ENCODE assay signal across 33 cellular contexts in genomic region chr3:148848410-148848809, GRCh38. TPM values are rescaled to one million over a fixed set of nuclear protein-coding genes. Genes with fewer than 3 reads are reported as not detected.
"Had no signal": no experiment of that assay in that cellular context is flagged by ENCODE, and none has a peak within 500 bp of the region (broad histone marks: within the 10 kb centered on the region; RNA-seq: fewer than 3 reads in every experiment).

No MANE protein-coding gene starts in this region.

- H3K27me3 ChIP-seq: body of pancreas, esophagus squamous epithelium, gastroesophageal sphincter had no signal

- ATAC-seq: activated CD4-positive, CD25-positive, alpha-beta regulatory T cell treated with anti-CD3 and anti-CD28 coated beads, Interleukin-2, amount 50 U/mL, for 24 hours; activated CD8-positive, alpha-beta T cell treated with anti-CD3 and anti-CD28 coated beads for 36 hours; activated T-cell treated with anti-CD3 and anti-CD28 coated beads, Interleukin-2, amount 50 U/mL, for 4 hours; activated T-helper 17 cell treated with anti-CD3 and anti-CD28 coated beads, Interleukin-2, amount 50 U/mL, for 72 hours; body of pancreas; gastroesophageal sphincter; heart right ventricle; T-helper 17 cell had no signal

- H3K4me3 ChIP-seq: body of pancreas, esophagus squamous epithelium, gastroesophageal sphincter, heart right ventricle had no signal

- H3K4me1 ChIP-seq: esophagus squamous epithelium, gastroesophageal sphincter, heart right ventricle had no signal

- H3K9me3 ChIP-seq: body of pancreas, esophagus squamous epithelium, gastroesophageal sphincter, heart right ventricle had no signal

- H3K36me3 ChIP-seq: esophagus squamous epithelium, gastroesophageal sphincter, heart right ventricle, WERI-Rb-1 had no signal

- DNase-seq: activated B cell treated with CpG ODN at 0.5 μM for 24 hours; activated CD4-positive, alpha-beta T cell treated with anti-CD3 and anti-CD28 coated beads for 48 hours; activated CD4-positive, alpha-beta T cell treated with anti-CD3 and anti-CD28 coated beads, Interleukin-2, amount 50 U/mL, for 1 hour; activated CD4-positive, alpha-beta T cell treated with anti-CD3 and anti-CD28 coated beads, Interleukin-2, amount 50 U/mL, for 48 hours; activated CD8-positive, alpha-beta memory T cell treated with anti-CD3 and anti-CD28 coated beads for 24 hours; activated CD8-positive, alpha-beta T cell treated with anti-CD3 and anti-CD28 coated beads for 36 hours; activated effector memory CD4-positive, alpha-beta T cell treated with Interleukin-2 at 50 U/mL for 16 hours; activated gamma-delta T cell treated with Interleukin-2 at 50 U/mL for 16 hours; activated naive CD4-positive, alpha-beta T cell treated with anti-CD3 and anti-CD28 coated beads, Interleukin-2, amount 50 U/mL, for 16 hours; activated naive CD4-positive, alpha-beta T cell treated with Interleukin-2 at 50 U/mL for 16 hours; activated T-cell treated with anti-CD3 and anti-CD28 coated beads, Interleukin-2, amount 50 U/mL, for 4 hours; amygdala; aorta; body of pancreas; caudate nucleus; effector CD8-positive, alpha-beta T cell; esophagus squamous epithelium; foreskin melanocyte; heart right ventricle; T-helper 17 cell; T1000; WERI-Rb-1 had no signal

- FAIRE-seq: colon, endometrium, endothelial cell of umbilical vein had no signal

- H3K27ac ChIP-seq: epithelial cell of prostate, esophagus squamous epithelium, gastroesophageal sphincter, heart right ventricle, WERI-Rb-1 had no signal

RNA-seq across cellular contexts. Expression of gene CPA3, which starts 16.7 kb away (rescaled TPM):
- total RNA-seq: activated B cell treated with CpG ODN at 0.5 μM for 24 hours; activated CD8-positive, alpha-beta T cell treated with anti-CD3 and anti-CD28 coated beads for 36 hours; activated T-helper 17 cell treated with anti-CD3 and anti-CD28 coated beads, Interleukin-2, amount 50 U/mL, for 72 hours; chondrocyte; fibroblast of lung; fibroblast of villous mesenchyme had no signal

RNA-seq across cellular contexts. Expression of gene CPB1, which starts 20.8 kb away (rescaled TPM):
- total RNA-seq: activated B cell treated with CpG ODN at 0.5 μM for 24 hours; activated CD8-positive, alpha-beta T cell treated with anti-CD3 and anti-CD28 coated beads for 36 hours; activated T-helper 17 cell treated with anti-CD3 and anti-CD28 coated beads, Interleukin-2, amount 50 U/mL, for 72 hours; chondrocyte; dermis microvascular lymphatic vessel endothelial cell; endothelial cell of umbilical vein; esophagus squamous epithelium; fibroblast of lung; fibroblast of villous mesenchyme; T-helper 17 cell had no signal
- polyA plus RNA-seq: endothelial cell of umbilical vein had no signal
